ENCODE assay signal across 8 cellular contexts in genomic region chr1:212608956-212609700, GRCh38. TPM values are rescaled to one million over a fixed set of nuclear protein-coding genes. Genes with fewer than 3 reads are reported as not detected.
DNase-seq lines count a peak whose midpoint lies in the region; ATAC-seq and TF ChIP-seq lines count a peak whose summit lies in the region.

No MANE protein-coding gene starts in this region.

- peak; percentile 21 for ATAC-seq in HG03045 (IDR thresholded peaks at IDR 0.05; ENCODE audit: unreplicated experiment)

- DNase-seq in SIG-M5 treated with dmso at 0.1 percent for 504 hours (lab: John Stamatoyannopoulos, UW; ENCODE audit: unreplicated experiment) (peak; percentile 71), SIG-M5 (lab: John Stamatoyannopoulos, UW) (no peak), germinal center (ENCODE audit: low spot score) (peak; percentile 36), nucleus accumbens (lab: John Stamatoyannopoulos, UW) (peak in 40 of 56 donors; percentile 15 to 67 (median 50)), ureter (ENCODE audit: low spot score) (peak; percentile 65)
- DNase-seq in activated naive CD4-positive, alpha-beta T cell treated with Interleukin-2 at 50 U/mL for 16 hours = peak; percentile 57

- peaks cover 21% of the 10 kb centered on the region for H3K4me1 ChIP-seq in OCI-LY1 (ENCODE audit: insufficient read depth, low read length, severe bottlenecking)

- TF ChIP-seq CTCF in OCI-LY1 (IDR thresholded peaks at IDR 0.05; ENCODE audit: low read length) = peak; percentile 35; the same call in 1 of the 2 replicates

- no peaks in the 10 kb centered on the region for H3K27me3 ChIP-seq in OCI-LY1 (ENCODE audit: insufficient read depth, low read length)

- no peak overlapping the region for H3K27ac ChIP-seq in OCI-LY1 (ENCODE audit: low read depth, low read length, poor library complexity, severe bottlenecking)

- H3K9ac ChIP-seq in OCI-LY1 (ENCODE audit: low read length) = peak overlapping the region; percentile 33; the same call in 1 of the 2 replicates

- no peaks in the 10 kb centered on the region for H3K36me3 ChIP-seq in OCI-LY1 (ENCODE audit: insufficient read depth, low read length)

- no peak overlapping the region for H2AFZ ChIP-seq in OCI-LY1 (ENCODE audit: low read length)

- H4K20me1 ChIP-seq in OCI-LY1 (ENCODE audit: insufficient read depth, low read length) = no peaks in the 10 kb centered on the region

- no peaks in the 10 kb centered on the region for H3F3A ChIP-seq in OCI-LY1 (ENCODE audit: insufficient read depth, low read length)

- no peaks in the 10 kb centered on the region for H3K9me3 ChIP-seq in OCI-LY1 (ENCODE audit: low read length)

- peak overlapping the region; percentile 80 for H3K4me2 ChIP-seq in OCI-LY1 (ENCODE audit: low read length)

- no peaks in the 10 kb centered on the region for H3K79me2 ChIP-seq in OCI-LY1 (ENCODE audit: insufficient read depth, low read length)

- no peaks in the 10 kb centered on the region for H3K9me2 ChIP-seq in OCI-LY1 (ENCODE audit: low read depth, low read length)

- H3K4me3 ChIP-seq in OCI-LY1 (ENCODE audit: low read depth, low read length, poor library complexity, severe bottlenecking) = peak overlapping the region; percentile 60

RNA-seq across cellular contexts. Expression of gene ATF3, which starts 0.6 kb away (rescaled TPM):
- 10.6 TPM for total RNA-seq in ureter
